ENCODE assay signal across 1 cellular context in genomic region chr20:3106658-3107463, GRCh38.
TF ChIP-seq lines count a peak whose summit lies in the region.

No MANE protein-coding gene starts in this region.

TF ChIP-seq in HepG2, 621 proteins besides CTCF, POLR2A, EP300 and RAD21 (continued from another document and continues in another):
- TF ChIP-seq SIX1 (CRISPR knock-in tag; IDR thresholded peaks at IDR 0.05; ENCODE audit: borderline replicate concordance) (0 out of 2 replicates have a peak, but pooled peaks have one; percentile 18), TCF7 (IDR thresholded peaks at IDR 0.05; ENCODE audit: low read depth) (peak; percentile 17; the same call in 1 of the 2 replicates), ATAD3A (CRISPR knock-in tag; IDR thresholded peaks at IDR 0.05) (no peak), ARID5B (CRISPR knock-in tag; IDR thresholded peaks at IDR 0.05) (peak; percentile 80), ESRRA (CRISPR knock-in tag; IDR thresholded peaks at IDR 0.05; ENCODE audit: low read depth) (peak; percentile 100), GLMP (CRISPR knock-in tag; IDR thresholded peaks at IDR 0.05; ENCODE audit: borderline replicate concordance) (no peak), ZNF510 (CRISPR knock-in tag; IDR thresholded peaks at IDR 0.05; ENCODE audit: low read depth) (no peak), ZNF251 (CRISPR knock-in tag; IDR thresholded peaks at IDR 0.05) (no peak), ZNF235 (CRISPR knock-in tag; IDR thresholded peaks at IDR 0.05; ENCODE audit: borderline replicate concordance) (peak; percentile 55; the same call in 1 of the 2 replicates), MTF1 (CRISPR knock-in tag; IDR thresholded peaks at IDR 0.05) (no peak), RNF219 (CRISPR knock-in tag; IDR thresholded peaks at IDR 0.05) (no peak), KDM6A (CRISPR knock-in tag; IDR thresholded peaks at IDR 0.05; ENCODE audit: low read depth) (peak; percentile 91), ZNF18 (CRISPR knock-in tag; IDR thresholded peaks at IDR 0.05; ENCODE audit: insufficient replicate concordance) (no peak), ZNF30 (CRISPR knock-in tag; IDR thresholded peaks at IDR 0.05) (no peak; the same call in 1 of the 2 replicates), HHEX (CRISPR knock-in tag; IDR thresholded peaks at IDR 0.05) (no peak), ZC3H4 (CRISPR knock-in tag; IDR thresholded peaks at IDR 0.05; ENCODE audit: borderline replicate concordance) (no peak), ZNF276 (CRISPR knock-in tag; IDR thresholded peaks at IDR 0.05; ENCODE audit: low read depth) (0 out of 2 replicates have a peak, but pooled peaks have one; percentile 10), ZNF407 (CRISPR knock-in tag; IDR thresholded peaks at IDR 0.05; ENCODE audit: not compliant biosample characterization) (peak; percentile 58), ZNF513 (CRISPR knock-in tag; conservative IDR thresholded peaks at IDR 0.05) (no peak), ZNF224 (CRISPR knock-in tag; IDR thresholded peaks at IDR 0.05) (no peak), KDM2A (CRISPR knock-in tag; IDR thresholded peaks at IDR 0.05; ENCODE audit: borderline replicate concordance, low read depth) (peak; percentile 57; the same call in 1 of the 2 replicates), RARA (CRISPR knock-in tag; IDR thresholded peaks at IDR 0.05) (peak; percentile 92), ZSCAN29 (CRISPR knock-in tag; conservative IDR thresholded peaks at IDR 0.05) (no peak; the same call in 1 of the 2 replicates), ZFP91 (CRISPR knock-in tag; IDR thresholded peaks at IDR 0.05; ENCODE audit: borderline replicate concordance) (peak; percentile 72), PLSCR1 (CRISPR knock-in tag; IDR thresholded peaks at IDR 0.05; ENCODE audit: borderline replicate concordance) (no peak), POGZ (CRISPR knock-in tag; IDR thresholded peaks at IDR 0.05) (peak; percentile 83), ZBTB46 (CRISPR knock-in tag; IDR thresholded peaks at IDR 0.05; ENCODE audit: borderline replicate concordance) (no peak)
